In genomic region chr12:89949457-89950195, GRCh38 we compare ENCODE assay signal across 8 cellular contexts.
DNase-seq lines count a peak whose midpoint lies in the region; ATAC-seq and TF ChIP-seq lines count a peak whose summit lies in the region.

No MANE protein-coding gene starts in this region.

- no peak overlapping the region for H2AFZ ChIP-seq in Loucy (ENCODE audit: low read length)

- no peak overlapping the region for H3K9ac ChIP-seq in Loucy (ENCODE audit: low read depth, low read length, poor library complexity, severe bottlenecking)

- no peaks in the 10 kb centered on the region for H4K20me1 ChIP-seq in Loucy (ENCODE audit: insufficient read depth, low read length, poor library complexity, severe bottlenecking)

- H3K4me3 Mint-ChIP-seq in activated T-cell treated with anti-CD3 and anti-CD28 coated beads, Interleukin-2, amount 50 U/mL, for 4 hours: peak overlapping the region; percentile 3

- H3K9me3 ChIP-seq in Loucy (ENCODE audit: insufficient read depth, low read depth, low read length): no peaks in the 10 kb centered on the region

- peaks cover 54% of the 10 kb centered on the region for H3K4me1 Mint-ChIP-seq in activated T-cell treated with anti-CD3 and anti-CD28 coated beads, Interleukin-2, amount 50 U/mL, for 4 hours (ENCODE audit: low read depth)

- H3K9me2 ChIP-seq in Loucy (replicated peaks; ENCODE audit: low read depth, low read length): no peaks in the 10 kb centered on the region

- no peaks in the 10 kb centered on the region for H3K4me1 ChIP-seq in Loucy (ENCODE audit: insufficient read depth, low read length, poor library complexity, severe bottlenecking)

- H3K79me2 ChIP-seq in Loucy (ENCODE audit: insufficient read depth, low read length): no peaks in the 10 kb centered on the region

- H3K36me3 Mint-ChIP-seq in activated T-cell treated with anti-CD3 and anti-CD28 coated beads, Interleukin-2, amount 50 U/mL, for 4 hours (ENCODE audit: insufficient read depth): no peaks in the 10 kb centered on the region

- no peaks in the 10 kb centered on the region for H3F3A ChIP-seq in Loucy (ENCODE audit: low read depth)

- H3K27me3 ChIP-seq in Loucy (ENCODE audit: insufficient read depth, low read length, poor library complexity, severe bottlenecking): no peaks in the 10 kb centered on the region

- H3K4me2 ChIP-seq in Loucy (ENCODE audit: low read depth, low read length, poor library complexity, severe bottlenecking): peak overlapping the region; percentile 55

- no peak overlapping the region for H3K4me3 ChIP-seq in Loucy (ENCODE audit: low read length, poor library complexity, severe bottlenecking)

- peak; percentile 92 for ATAC-seq in GM18498 (IDR thresholded peaks at IDR 0.05; ENCODE audit: unreplicated experiment)
- ATAC-seq in GM21786 (IDR thresholded peaks at IDR 0.05; ENCODE audit: unreplicated experiment): peak; percentile 88
- peak; percentile 82 to 86 for ATAC-seq in activated T-cell treated with anti-CD3 and anti-CD28 coated beads, Interleukin-2, amount 50 U/mL, for 4 hours

- TF ChIP-seq CTCF in Loucy (conservative IDR thresholded peaks at IDR 0.05; ENCODE audit: low read length): peak; percentile 70

- no peaks in the 10 kb centered on the region for H3K9me3 Mint-ChIP-seq in activated T-cell treated with anti-CD3 and anti-CD28 coated beads, Interleukin-2, amount 50 U/mL, for 4 hours

- no peaks in the 10 kb centered on the region for H3K36me3 ChIP-seq in Loucy (ENCODE audit: insufficient read depth, low read length)

- no peaks in the 10 kb centered on the region for H3K27me3 Mint-ChIP-seq in activated T-cell treated with anti-CD3 and anti-CD28 coated beads, Interleukin-2, amount 50 U/mL, for 4 hours (ENCODE audit: low read depth)

- DNase-seq in activated T-cell treated with anti-CD3 and anti-CD28 coated beads, Interleukin-2, amount 50 U/mL, for 4 hours: peak; percentile 18
- DNase-seq in glomerular visceral epithelial cell (ENCODE audit: extremely low spot score): peak; percentile 8
- DNase-seq in stimulated activated CD8-positive, alpha-beta memory T cell treated with anti-CD3 and anti-CD28 coated beads, Interleukin-2, amount 100 ng/mL, for 1 hour (ENCODE audit: low read depth in 2 of 2): peak; percentile 10 to 13
- no peak for DNase-seq in NCI-H2171 treated with DMSO at 0.1 percent for 48 hours (lab: John Stamatoyannopoulos, UW)
- no peak for DNase-seq in retina

Comparison
In these comparisons a context has a peak if more than half of its experiments do, and no peak if none do; other contexts are left out.
1. DNase-seq: peak in activated T-cell treated with anti-CD3 and anti-CD28 coated beads, Interleukin-2, amount 50 U/mL, for 4 hours (single experiment), glomerular visceral epithelial cell (single experiment) and stimulated activated CD8-positive, alpha-beta memory T cell treated with anti-CD3 and anti-CD28 coated beads, Interleukin-2, amount 100 ng/mL, for 1 hour (2 of 2); none in NCI-H2171 treated with DMSO at 0.1 percent for 48 hours (single experiment) and retina (single experiment).
2. Peak in every context shown above with its lines, with median percentiles within 50 percentile points of each other: ATAC-seq.